1 cellular context compared by ENCODE assay signal in the genomic region with DNA sequence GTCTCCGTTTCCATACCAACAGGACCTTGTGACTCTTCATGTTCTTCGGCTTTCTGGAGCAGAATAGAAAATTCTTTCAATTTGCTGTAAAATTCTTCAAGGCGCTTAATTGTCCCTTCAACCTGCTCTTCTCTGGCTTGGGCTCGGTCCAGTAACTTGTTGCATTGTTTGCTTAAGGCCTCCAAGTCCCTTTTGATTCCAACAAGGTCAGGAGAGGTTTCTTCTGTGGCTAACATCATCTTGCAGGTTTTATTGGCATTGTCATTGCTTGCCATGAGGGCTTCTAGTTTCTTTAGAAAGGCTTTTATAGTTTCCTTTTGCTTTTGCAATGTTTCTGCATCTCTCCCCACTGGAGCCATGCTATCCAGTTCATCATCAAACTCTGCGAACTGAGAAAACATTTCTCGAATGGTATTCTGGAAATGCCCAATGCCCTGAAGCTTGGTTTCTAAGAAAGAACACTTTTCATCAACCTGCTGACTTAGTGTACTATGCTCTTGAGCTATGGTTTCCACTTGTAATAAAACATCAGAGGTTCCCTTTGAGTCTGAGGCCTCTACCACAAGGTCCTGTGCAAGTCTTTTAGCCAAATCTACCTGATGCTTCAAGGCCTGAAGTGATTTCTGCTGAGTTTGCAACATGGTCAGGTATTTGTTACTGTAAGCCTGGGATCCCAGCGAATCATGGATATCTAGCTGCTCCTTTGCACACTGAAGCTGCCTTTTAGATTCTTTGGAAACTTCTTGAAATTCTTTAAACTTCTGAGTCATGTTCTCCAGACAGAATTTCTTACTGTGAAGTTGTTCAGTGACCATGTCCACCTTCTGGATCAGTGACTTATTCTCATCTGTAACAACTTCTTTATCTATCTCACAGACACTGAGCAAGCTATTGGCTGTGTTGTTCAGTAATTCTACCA.
A peak's percentile ranks its signal among the peaks of the same experiment; 100 is the strongest.
TF ChIP-seq lines count a peak whose summit lies in the region.

No MANE protein-coding gene starts in this region.

TF ChIP-seq in IMR-90, 13 proteins besides CTCF, POLR2A, EP300 and RAD21:
- no peak for TF ChIP-seq NFE2L2 (IDR thresholded peaks at IDR 0.05; ENCODE audit: low read depth, low read length)
- TF ChIP-seq MAFK (IDR thresholded peaks at IDR 0.05; ENCODE audit: low read depth, low read length): peak; percentile 89
